ENCODE assay signal across 23 cellular contexts in genomic region chr7:24697416-24697815, GRCh38.
"Had no signal": no experiment of that assay in that cellular context is flagged by ENCODE, and none has a peak within 500 bp of the region (broad histone marks: within the 10 kb centered on the region; RNA-seq: fewer than 3 reads in every experiment).

No MANE protein-coding gene starts in this region.

- H3K9me3 ChIP-seq: left ventricle myocardium inferior, mucosa of descending colon, pancreas, prostate gland, right lobe of liver, tibial nerve, uterus had no signal

- H3K27ac ChIP-seq: left ventricle myocardium inferior, pancreas, prostate gland, right lobe of liver, skin epidermis, tibial nerve, uterus had no signal

- H3K36me3 ChIP-seq: left ventricle myocardium inferior, pancreas, prostate gland, right lobe of liver, tibial nerve, uterus had no signal

- H3K27me3 Mint-ChIP-seq: naive thymus-derived CD4-positive, alpha-beta T cell; natural killer cell treated with Interleukin-12 subunit alpha and Interleukin-12 subunit beta and Interleukin-15 and Interleukin-18, amount 100 ng/mL, for 72 hours; stimulated activated memory B cell treated with anti-CD40 and anti-IgM and Interleukin-4, amounts not matched to agents 10 μg/mL and 1 μg/mL and 100 μg/mL, for 72 hours; stimulated activated naive CD8-positive, alpha-beta T cell treated with anti-CD3 and anti-CD28 coated beads, Interleukin-15, amount 100 ng/mL, for 72 hours; type B pancreatic cell had no signal

- DNase-seq: hippocampal formation; islet precursor cell; left ventricle myocardium inferior; midbrain; mucosa of descending colon; naive thymus-derived CD4-positive, alpha-beta T cell; nucleus accumbens; pancreas; posterior cingulate gyrus; right lobe of liver; stimulated activated CD4-positive, alpha-beta T cell treated with anti-CD3 and anti-CD28 coated beads, Interleukin-4, amount 100 ng/mL, for 4 hours; stimulated activated CD8-positive, alpha-beta memory T cell treated with anti-CD3 and anti-CD28 coated beads, Interleukin-4, amount 100 ng/mL, for 48 hours; stimulated activated naive CD4-positive, alpha-beta T cell treated with Interleukin-2 at 50 U/mL for 16 hours; stimulated activated naive CD8-positive, alpha-beta T cell treated with anti-CD3 and anti-CD28 coated beads, Interleukin-15, amount 100 ng/mL, for 72 hours; substantia nigra; uterus had no signal

- ATAC-seq: mucosa of descending colon; naive thymus-derived CD4-positive, alpha-beta T cell; natural killer cell treated with Interleukin-12 subunit alpha and Interleukin-12 subunit beta and Interleukin-15 and Interleukin-18, amount 100 ng/mL, for 72 hours; pancreas; right lobe of liver; stimulated activated memory B cell treated with anti-CD40 and anti-IgM and Interleukin-4, amounts not matched to agents 10 μg/mL and 1 μg/mL and 100 μg/mL, for 72 hours; stimulated activated naive CD8-positive, alpha-beta T cell treated with anti-CD3 and anti-CD28 coated beads, Interleukin-15, amount 100 ng/mL, for 72 hours had no signal

- FAIRE-seq: pancreas had no signal

- H3K4me1 Mint-ChIP-seq: stimulated activated memory B cell treated with anti-CD40 and anti-IgM and Interleukin-4, amounts not matched to agents 10 μg/mL and 1 μg/mL and 100 μg/mL, for 72 hours; stimulated activated naive CD8-positive, alpha-beta T cell treated with anti-CD3 and anti-CD28 coated beads, Interleukin-15, amount 100 ng/mL, for 72 hours had no signal

- H3K27me3 ChIP-seq: pancreas, right lobe of liver, tibial nerve, uterus had no signal

- H3K4me3 Mint-ChIP-seq: naive thymus-derived CD4-positive, alpha-beta T cell; natural killer cell treated with Interleukin-12 subunit alpha and Interleukin-12 subunit beta and Interleukin-15 and Interleukin-18, amount 100 ng/mL, for 72 hours; stimulated activated memory B cell treated with anti-CD40 and anti-IgM and Interleukin-4, amounts not matched to agents 10 μg/mL and 1 μg/mL and 100 μg/mL, for 72 hours; stimulated activated naive CD8-positive, alpha-beta T cell treated with anti-CD3 and anti-CD28 coated beads, Interleukin-15, amount 100 ng/mL, for 72 hours; type B pancreatic cell had no signal

- H3K27ac Mint-ChIP-seq: naive thymus-derived CD4-positive, alpha-beta T cell; natural killer cell treated with Interleukin-12 subunit alpha and Interleukin-12 subunit beta and Interleukin-15 and Interleukin-18, amount 100 ng/mL, for 72 hours; stimulated activated memory B cell treated with anti-CD40 and anti-IgM and Interleukin-4, amounts not matched to agents 10 μg/mL and 1 μg/mL and 100 μg/mL, for 72 hours; stimulated activated naive CD8-positive, alpha-beta T cell treated with anti-CD3 and anti-CD28 coated beads, Interleukin-15, amount 100 ng/mL, for 72 hours; type B pancreatic cell had no signal

- H3K36me3 Mint-ChIP-seq: natural killer cell treated with Interleukin-12 subunit alpha and Interleukin-12 subunit beta and Interleukin-15 and Interleukin-18, amount 100 ng/mL, for 72 hours had no signal

- H3K9me3 Mint-ChIP-seq: naive thymus-derived CD4-positive, alpha-beta T cell; natural killer cell treated with Interleukin-12 subunit alpha and Interleukin-12 subunit beta and Interleukin-15 and Interleukin-18, amount 100 ng/mL, for 72 hours; stimulated activated naive CD8-positive, alpha-beta T cell treated with anti-CD3 and anti-CD28 coated beads, Interleukin-15, amount 100 ng/mL, for 72 hours; type B pancreatic cell had no signal

- H3K4me1 ChIP-seq: pancreas, prostate gland, right lobe of liver, uterus had no signal

- H3K4me3 ChIP-seq: left ventricle myocardium inferior, lung, mucosa of descending colon, pancreas, prostate gland, right lobe of liver, skin epidermis, tibial nerve, uterus had no signal
